ENCODE assay signal across 8 cellular contexts in the genomic region with DNA sequence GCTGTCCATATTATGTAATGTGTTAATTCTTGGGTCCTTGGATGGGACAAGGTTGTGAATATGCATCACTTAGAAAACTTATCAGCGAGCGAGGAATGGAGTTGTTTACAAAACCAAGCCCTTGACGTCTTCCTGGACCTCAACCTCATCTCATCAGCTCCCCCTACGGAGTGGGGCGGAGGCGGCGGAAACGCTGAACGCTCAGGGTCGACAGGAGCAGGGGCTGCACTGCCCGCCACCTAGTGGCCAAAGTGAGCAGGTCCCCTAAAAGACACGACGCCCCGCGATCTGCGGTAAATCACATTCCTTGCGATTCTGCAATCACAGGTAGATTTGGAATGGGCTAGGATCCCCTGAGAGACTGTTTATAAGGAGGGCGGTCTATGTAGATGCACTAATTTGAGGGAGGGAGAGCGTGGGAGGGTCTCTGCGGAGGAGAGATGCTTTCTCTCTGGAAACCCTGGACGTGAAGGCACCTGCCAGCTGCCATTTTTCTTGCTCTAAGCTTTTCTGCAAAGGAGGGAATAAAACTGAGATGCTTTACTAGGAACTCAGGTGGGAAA. TPM values are rescaled to one million over a fixed set of nuclear protein-coding genes. Genes with fewer than 3 reads are reported as not detected.
DNase-seq lines count a peak whose midpoint lies in the region; ATAC-seq and TF ChIP-seq lines count a peak whose summit lies in the region.

No MANE protein-coding gene starts in this region.

- peak; percentile 98 for TF ChIP-seq CTCF in GM12873 (IDR thresholded peaks at IDR 0.05; ENCODE audit: insufficient read depth, low read depth, low read length, missing control alignments)
- peak; percentile 80 for TF ChIP-seq CTCF in activated B cell treated with CpG ODN at 0.5 μM for 24 hours (IDR thresholded peaks at IDR 0.05)
- TF ChIP-seq CTCF in left lung (IDR thresholded peaks at IDR 0.05) = peak; percentile 92 to 97

- peak; percentile 57 for ATAC-seq in HG03135 (IDR thresholded peaks at IDR 0.05; ENCODE audit: unreplicated experiment)
- ATAC-seq in activated B cell treated with CpG ODN at 0.5 μM for 24 hours (ENCODE audit: low read depth) = peak; percentile 92
- ATAC-seq in left lung = peak; percentile 83
- ATAC-seq in HG02678 (IDR thresholded peaks at IDR 0.05; ENCODE audit: unreplicated experiment) = no peak

- intact Hi-C loops in activated B cell treated with CpG ODN at 0.5 μM for 24 hours (cut with micrococcal nuclease) = loop anchor here (1.0 to 5.0 kb wide), 6 partner anchors 36 to 191 kb away; a partner anchor contains a TSS
- intact Hi-C loops in left lung (cut with DNase I) = loop anchor here in 1 of 2 donors (5.0 kb wide), 1 partner anchor 109 kb away; a partner anchor contains a TSS

- DNase-seq in NCI-H345 (lab: John Stamatoyannopoulos, UW) = peak; percentile 82
- DNase-seq in activated B cell treated with CpG ODN at 0.5 μM for 24 hours = peak; percentile 72
- DNase-seq in central memory CD4-positive, alpha-beta T cell = peak; percentile 96
- peak; percentile 85 to 93 for DNase-seq in left lung
- DNase-seq in stimulated activated CD4-positive, alpha-beta T cell treated with anti-CD3 and anti-CD28 coated beads, Interleukin-4, amount 100 ng/mL, for 1 hour = peak; percentile 85

- peak overlapping the region; percentile 73 for H3K4me3 Mint-ChIP-seq in activated B cell treated with CpG ODN at 0.5 μM for 24 hours

- no peaks in the 10 kb centered on the region for H3K36me3 Mint-ChIP-seq in activated B cell treated with CpG ODN at 0.5 μM for 24 hours (ENCODE audit: low read depth)

- H3K4me3 ChIP-seq in left lung = no peak overlapping the region

- peaks cover 42% of the 10 kb centered on the region for H3K4me1 Mint-ChIP-seq in activated B cell treated with CpG ODN at 0.5 μM for 24 hours

- peak overlapping the region in 1 of 2 donors; percentile 38 for H3K27ac ChIP-seq in left lung

- H3K4me1 ChIP-seq in left lung = peaks cover 9 to 31% of the 10 kb centered on the region in 2 donors

- H3K9me3 Mint-ChIP-seq in activated B cell treated with CpG ODN at 0.5 μM for 24 hours = no peaks in the 10 kb centered on the region

- no peaks in the 10 kb centered on the region for H3K27me3 ChIP-seq in left lung

- CTCF ChIA-PET in activated B cell treated with CpG ODN at 0.5 μM for 24 hours (lab: Charles Lee) = interaction anchor here (0.6 to 9.0 kb wide), 27 partner anchors 9 to 256 kb away, joined by 3 to 411 read pairs (median 6); a partner anchor contains a TSS

- peak overlapping the region; percentile 62 for H3K27ac Mint-ChIP-seq in activated B cell treated with CpG ODN at 0.5 μM for 24 hours

- no peaks in the 10 kb centered on the region for H3K27me3 Mint-ChIP-seq in activated B cell treated with CpG ODN at 0.5 μM for 24 hours

- POLR2A ChIA-PET in activated B cell treated with CpG ODN at 0.5 μM for 24 hours (lab: Charles Lee) = interaction anchor here (0.5 to 2.5 kb wide), 16 partner anchors 49 to 480 kb away, joined by 3 to 26 read pairs (median 4); a partner anchor contains a TSS

- no peaks in the 10 kb centered on the region for H3K36me3 ChIP-seq in left lung

- H3K9me3 ChIP-seq in left lung = no peaks in the 10 kb centered on the region

RNA-seq across cellular contexts. Expression of a gene that starts 5.4 kb away (rescaled TPM):
- total RNA-seq in activated B cell treated with CpG ODN at 0.5 μM for 24 hours (44.5 and 44.7 TPM in 2 replicates), left lung (10 to 100 TPM; 32.3 to 46.9 TPM)

RNA-seq across cellular contexts. Expression of a gene that starts 27.7 kb away (rescaled TPM):
- total RNA-seq in activated B cell treated with CpG ODN at 0.5 μM for 24 hours = not detected in 2 replicates
- total RNA-seq in left lung = 1 to 10 TPM; 1.0 to 5.0 TPM

RNA-seq across cellular contexts. Expression of a gene that starts 53.1 kb away (rescaled TPM):
- total RNA-seq in activated B cell treated with CpG ODN at 0.5 μM for 24 hours = 0.49 and 0.78 TPM in 2 replicates
- total RNA-seq in left lung = under 1 TPM; 0.05 to 0.17 TPM
